Comparison of ENCODE assay signal across 29 cellular contexts in genomic region chr20:12677925-12678324, GRCh38.
"Had no signal": no experiment of that assay in that cellular context is flagged by ENCODE, and none has a peak within 500 bp of the region (broad histone marks: within the 10 kb centered on the region; RNA-seq: fewer than 3 reads in every experiment).

No MANE protein-coding gene starts in this region.

- ATAC-seq: effector memory CD8-positive, alpha-beta T cell; esophagus mucosa; foreskin keratinocyte; gastrocnemius medialis; gastroesophageal sphincter; heart left ventricle; heart right ventricle had no signal

- H3K36me3 ChIP-seq: colonic mucosa, esophagus muscularis mucosa, esophagus squamous epithelium, gastrocnemius medialis, gastroesophageal sphincter, heart left ventricle, heart right ventricle had no signal

- H3K27me3 ChIP-seq: colonic mucosa, dorsolateral prefrontal cortex, esophagus muscularis mucosa, esophagus squamous epithelium, foreskin keratinocyte, gastrocnemius medialis, gastroesophageal sphincter, heart left ventricle had no signal

- H3K4me3 ChIP-seq: colonic mucosa, coronary artery, dorsolateral prefrontal cortex, esophagus muscularis mucosa, esophagus squamous epithelium, gastrocnemius medialis, gastroesophageal sphincter, heart left ventricle, heart right ventricle had no signal

- H3K9me3 ChIP-seq: colonic mucosa, esophagus muscularis mucosa, esophagus squamous epithelium, gastrocnemius medialis, gastroesophageal sphincter, heart left ventricle, heart right ventricle had no signal

- H3K9me3 Mint-ChIP-seq: dendritic cell treated with granulocyte-macrophage colony-stimulating factor and Interleukin-4, amounts not matched to agents 40 ng/mL and 50 ng/mL, for 4 days; endodermal cell had no signal

- H3K4me3 Mint-ChIP-seq: dendritic cell treated with granulocyte-macrophage colony-stimulating factor and Interleukin-4, amounts not matched to agents 40 ng/mL and 50 ng/mL, for 4 days; effector memory CD8-positive, alpha-beta T cell; endodermal cell had no signal

- H3K27me3 Mint-ChIP-seq: dendritic cell treated with granulocyte-macrophage colony-stimulating factor and Interleukin-4, amounts not matched to agents 40 ng/mL and 50 ng/mL, for 4 days; effector memory CD8-positive, alpha-beta T cell had no signal

- DNase-seq: colonic mucosa; cortex of kidney; dermis blood vessel endothelial cell; dorsolateral prefrontal cortex; effector CD4-positive, alpha-beta T cell; effector CD8-positive, alpha-beta T cell; effector memory CD4-positive, alpha-beta T cell; effector memory CD8-positive, alpha-beta T cell; endodermal cell; erythroblast; esophagus squamous epithelium; foreskin fibroblast; foreskin keratinocyte; foreskin melanocyte; gastrocnemius medialis; glutamatergic neuron; head of caudate nucleus; heart left ventricle; heart right ventricle had no signal

- H3K4me1 ChIP-seq: colonic mucosa, esophagus muscularis mucosa, esophagus squamous epithelium, foreskin keratinocyte, gastrocnemius medialis, gastroesophageal sphincter, heart left ventricle, heart right ventricle had no signal

- H3K27ac Mint-ChIP-seq: dendritic cell treated with granulocyte-macrophage colony-stimulating factor and Interleukin-4, amounts not matched to agents 40 ng/mL and 50 ng/mL, for 4 days; effector memory CD8-positive, alpha-beta T cell; endodermal cell had no signal

- H3K27ac ChIP-seq: colonic mucosa, coronary artery, dorsolateral prefrontal cortex, epithelial cell of prostate, esophagus muscularis mucosa, esophagus squamous epithelium, foreskin keratinocyte, gastrocnemius medialis, gastroesophageal sphincter, heart left ventricle, heart right ventricle had no signal

- FAIRE-seq: colon, endometrium, endothelial cell of umbilical vein, frontal cortex had no signal
